8 cellular contexts compared by ENCODE assay signal in genomic region chr12:95072900-95073697, GRCh38. TPM values are rescaled to one million over a fixed set of nuclear protein-coding genes. Genes with fewer than 3 reads are reported as not detected.
A peak's percentile ranks its signal among the peaks of the same experiment; 100 is the strongest.
DNase-seq lines count a peak whose midpoint lies in the region; ATAC-seq lines count a peak whose summit lies in the region.

NR2C1 (minus strand) TSS chr12:95073618; CDS start chr12:95067384, 6,234 bp downstream.

- intact Hi-C loops in activated T-helper 1 cell treated with anti-CD3 and anti-CD28 coated beads, Interleukin-12 subunit alpha, Interleukin-12 subunit beta, Interleukin-2, Interleukin-4 antibody, amounts not matched to agents 30 ng/mL and 10 ng/mL and 1 ng/mL, durations not matched to agents 14 hours and 24 hours and 36 hours (cut with micrococcal nuclease), result loop anchor here (1.0 to 5.0 kb wide), 8 partner anchors 30 to 785 kb away; partner anchors contain the start of genes FGD6, METAP2, NDUFA12 and SNRPF

- peaks cover 16% of the 10 kb centered on the region for H3K4me1 Mint-ChIP-seq in activated T-helper 1 cell treated with anti-CD3 and anti-CD28 coated beads, Interleukin-12 subunit alpha, Interleukin-12 subunit beta, Interleukin-2, Interleukin-4 antibody, amounts not matched to agents 30 ng/mL and 10 ng/mL and 1 ng/mL, durations not matched to agents 14 hours and 24 hours and 36 hours (ENCODE audit: low read depth)
- peaks cover 5 to 28% (median 13%) of the 10 kb centered on the region in 3 donors for H3K4me1 Mint-ChIP-seq in naive B cell
- peaks cover 8 to 13% of the 10 kb centered on the region in 2 donors for H3K4me1 Mint-ChIP-seq in stimulated activated naive B cell treated with anti-CD40 and anti-IgM and Interleukin-4, amounts not matched to agents 10 μg/mL and 1 μg/mL and 100 μg/mL, for 72 hours

- H3K4me1 ChIP-seq in Karpas-422 (ENCODE audit: low read length), result peaks cover 17% of the 10 kb centered on the region

- peak within 1 kb of the TSS; percentile 93 for H3K4me3 Mint-ChIP-seq in activated T-helper 1 cell treated with anti-CD3 and anti-CD28 coated beads, Interleukin-12 subunit alpha, Interleukin-12 subunit beta, Interleukin-2, Interleukin-4 antibody, amounts not matched to agents 30 ng/mL and 10 ng/mL and 1 ng/mL, durations not matched to agents 14 hours and 24 hours and 36 hours
- peak within 1 kb of the TSS; percentile 93 to 99 (median 96) for H3K4me3 Mint-ChIP-seq in naive B cell
- peak within 1 kb of the TSS; percentile 89 to 96 for H3K4me3 Mint-ChIP-seq in stimulated activated naive B cell treated with anti-CD40 and anti-IgM and Interleukin-4, amounts not matched to agents 10 μg/mL and 1 μg/mL and 100 μg/mL, for 72 hours

- peak within 1 kb of the TSS; percentile 51 for H3K27ac ChIP-seq in Karpas-422 (ENCODE audit: low read length)

- H3K9me2 ChIP-seq in Karpas-422 (replicated peaks; ENCODE audit: insufficient read depth, low read length), result no peaks in the 10 kb centered on the region

- ATAC-seq in GM21786 (IDR thresholded peaks at IDR 0.05; ENCODE audit: unreplicated experiment) (peak; percentile 92), naive B cell (ENCODE audit: low read depth in 2 of 2) (peak; percentile 95 to 96)
- ATAC-seq in stimulated activated naive B cell treated with anti-CD40 and anti-IgM and Interleukin-4, amounts not matched to agents 10 μg/mL and 1 μg/mL and 100 μg/mL, for 72 hours (replicated peaks), result peak; percentile 95 to 97

- H3K36me3 Mint-ChIP-seq in activated T-helper 1 cell treated with anti-CD3 and anti-CD28 coated beads, Interleukin-12 subunit alpha, Interleukin-12 subunit beta, Interleukin-2, Interleukin-4 antibody, amounts not matched to agents 30 ng/mL and 10 ng/mL and 1 ng/mL, durations not matched to agents 14 hours and 24 hours and 36 hours (ENCODE audit: low read depth), result peaks cover 12% of the 10 kb centered on the region
- no peaks in the 10 kb centered on the region for H3K36me3 Mint-ChIP-seq in naive B cell
- peaks cover 5 to 10% of the 10 kb centered on the region in 2 donors for H3K36me3 Mint-ChIP-seq in stimulated activated naive B cell treated with anti-CD40 and anti-IgM and Interleukin-4, amounts not matched to agents 10 μg/mL and 1 μg/mL and 100 μg/mL, for 72 hours

- no peaks in the 10 kb centered on the region for H3K27me3 ChIP-seq in Karpas-422 (ENCODE audit: low read length)

- DNase-seq in DMS53 treated with DMSO at 0.1 percent for 48 hours (lab: John Stamatoyannopoulos, UW; ENCODE audit: unreplicated experiment), result peak; percentile 92
- peak; percentile 98 for DNase-seq in Karpas-422
- DNase-seq in RPMI7951 (ENCODE audit: low read depth), result peak; percentile 87
- peak; percentile 90 for DNase-seq in activated T-helper 1 cell treated with anti-CD3 and anti-CD28 coated beads, Interleukin-12 subunit alpha, Interleukin-12 subunit beta, Interleukin-2, Interleukin-4 antibody, amounts not matched to agents 30 ng/mL and 10 ng/mL and 1 ng/mL, durations not matched to agents 14 hours and 24 hours and 36 hours (ENCODE audit: low spot score)
- peak; percentile 94 for DNase-seq in fibroblast of gingiva (ENCODE audit: low read depth)
- peak; percentile 91 for DNase-seq in naive B cell
- DNase-seq in stimulated activated naive B cell treated with anti-CD40 and anti-IgM and Interleukin-4, amounts not matched to agents 10 μg/mL and 1 μg/mL and 100 μg/mL, for 72 hours, result peak; percentile 93

- H3K36me3 ChIP-seq in Karpas-422 (ENCODE audit: insufficient read depth, low read length), result no peaks in the 10 kb centered on the region; the same call in 1 of the 2 replicates

- H3K9me3 ChIP-seq in Karpas-422 (ENCODE audit: low read length), result no peaks in the 10 kb centered on the region

- H3K27ac Mint-ChIP-seq in activated T-helper 1 cell treated with anti-CD3 and anti-CD28 coated beads, Interleukin-12 subunit alpha, Interleukin-12 subunit beta, Interleukin-2, Interleukin-4 antibody, amounts not matched to agents 30 ng/mL and 10 ng/mL and 1 ng/mL, durations not matched to agents 14 hours and 24 hours and 36 hours, result peak within 1 kb of the TSS; percentile 92
- peak within 1 kb of the TSS; percentile 87 to 98 (median 96) for H3K27ac Mint-ChIP-seq in naive B cell
- peak within 1 kb of the TSS; percentile 93 for H3K27ac Mint-ChIP-seq in stimulated activated naive B cell treated with anti-CD40 and anti-IgM and Interleukin-4, amounts not matched to agents 10 μg/mL and 1 μg/mL and 100 μg/mL, for 72 hours

- peak within 1 kb of the TSS; percentile 88 for H3K4me2 ChIP-seq in Karpas-422 (ENCODE audit: low read depth, low read length, poor library complexity, severe bottlenecking)

- H3K9ac ChIP-seq in Karpas-422 (ENCODE audit: low read length), result peak within 1 kb of the TSS; percentile 95

- H3K79me2 ChIP-seq in Karpas-422 (ENCODE audit: low read length), result peaks cover 53% of the 10 kb centered on the region

- H3K27me3 Mint-ChIP-seq in activated T-helper 1 cell treated with anti-CD3 and anti-CD28 coated beads, Interleukin-12 subunit alpha, Interleukin-12 subunit beta, Interleukin-2, Interleukin-4 antibody, amounts not matched to agents 30 ng/mL and 10 ng/mL and 1 ng/mL, durations not matched to agents 14 hours and 24 hours and 36 hours (ENCODE audit: insufficient read depth), result peaks cover 7% of the 10 kb centered on the region
- H3K27me3 Mint-ChIP-seq in naive B cell, result no peaks in the 10 kb centered on the region
- H3K27me3 Mint-ChIP-seq in stimulated activated naive B cell treated with anti-CD40 and anti-IgM and Interleukin-4, amounts not matched to agents 10 μg/mL and 1 μg/mL and 100 μg/mL, for 72 hours, result no peaks in the 10 kb centered on the region

- peak within 1 kb of the TSS; percentile 98 for H3K4me3 ChIP-seq in Karpas-422 (ENCODE audit: low read length)

- no peaks in the 10 kb centered on the region for H3K9me3 Mint-ChIP-seq in activated T-helper 1 cell treated with anti-CD3 and anti-CD28 coated beads, Interleukin-12 subunit alpha, Interleukin-12 subunit beta, Interleukin-2, Interleukin-4 antibody, amounts not matched to agents 30 ng/mL and 10 ng/mL and 1 ng/mL, durations not matched to agents 14 hours and 24 hours and 36 hours
- H3K9me3 Mint-ChIP-seq in naive B cell, result no peaks in the 10 kb centered on the region
- no peaks in the 10 kb centered on the region for H3K9me3 Mint-ChIP-seq in stimulated activated naive B cell treated with anti-CD40 and anti-IgM and Interleukin-4, amounts not matched to agents 10 μg/mL and 1 μg/mL and 100 μg/mL, for 72 hours

- peak within 1 kb of the TSS; percentile 81 for H2AFZ ChIP-seq in Karpas-422 (ENCODE audit: low read length)

- H4K20me1 ChIP-seq in Karpas-422 (ENCODE audit: insufficient read depth, low read depth, low read length), result no peaks in the 10 kb centered on the region

RNA-seq across cellular contexts. Expression of gene NR2C1, which starts in this region (rescaled TPM):
- total RNA-seq in Karpas-422 (2014; rRNA removed; shearing (Covaris generic); ENCODE audit: low replicate concordance), result 45.2 and 49.5 TPM in 2 replicates
- 18.7 and 24.0 TPM in 2 replicates for total RNA-seq in RPMI7951 (2014; rRNA removed; shearing (Covaris generic))
- total RNA-seq in activated T-helper 1 cell treated with anti-CD3 and anti-CD28 coated beads, Interleukin-12 subunit alpha, Interleukin-12 subunit beta, Interleukin-2, Interleukin-4 antibody, amounts not matched to agents 30 ng/mL and 10 ng/mL and 1 ng/mL, durations not matched to agents 14 hours and 24 hours and 36 hours, result 26.1 and 27.3 TPM in 2 replicates
- 10 to 100 TPM in 5 of 6 donors, 1 to 10 TPM in 1; 8.1 to 17.1 (median 11.5) TPM for polyA plus RNA-seq in naive B cell (ENCODE audit: low read depth in 6 of 6)

Comparison
In these comparisons a context has a peak if more than half of its experiments do, and no peak if none do; other contexts are left out.
1. Peak in every context shown above with its lines: DNase-seq, ATAC-seq, H3K4me3 ChIP-seq and H3K27ac ChIP-seq.